ENCODE assay signal across 7 cellular contexts in genomic region chr6:30681696-30682180, GRCh38. TPM values are rescaled to one million over a fixed set of nuclear protein-coding genes. Genes with fewer than 3 reads are reported as not detected.
DNase-seq lines count a peak whose midpoint lies in the region; ATAC-seq and TF ChIP-seq lines count a peak whose summit lies in the region.

No MANE protein-coding gene starts in this region.

- H3K27me3 Mint-ChIP-seq in HFFc6 (ENCODE audit: insufficient read depth) = no peaks in the 10 kb centered on the region; the same call in none of the 2 replicates
- H3K27me3 Mint-ChIP-seq in activated B cell treated with CpG ODN at 0.5 μM for 24 hours = no peaks in the 10 kb centered on the region
- H3K27me3 Mint-ChIP-seq in stimulated activated naive B cell treated with anti-CD40 and anti-IgM and Interleukin-4, amounts not matched to agents 10 μg/mL and 1 μg/mL and 100 μg/mL, for 72 hours = no peaks in the 10 kb centered on the region

- POLR2A ChIA-PET in activated B cell treated with CpG ODN at 0.5 μM for 24 hours (lab: Charles Lee) = interaction anchor here (0.6 to 15.3 kb wide), 12 partner anchors 8 to 228 kb away, joined by 3 to 697 read pairs (median 4); partner anchors contain the start of genes DHX16, MDC1, MRPS18B and NRM

- peaks cover 73% of the 10 kb centered on the region for H3K36me3 Mint-ChIP-seq in HFFc6 (ENCODE audit: low read depth)
- H3K36me3 Mint-ChIP-seq in activated B cell treated with CpG ODN at 0.5 μM for 24 hours (ENCODE audit: low read depth) = peaks cover 74% of the 10 kb centered on the region
- H3K36me3 Mint-ChIP-seq in stimulated activated naive B cell treated with anti-CD40 and anti-IgM and Interleukin-4, amounts not matched to agents 10 μg/mL and 1 μg/mL and 100 μg/mL, for 72 hours = peaks cover 64 to 77% of the 10 kb centered on the region in 2 donors

- H3K4me3 Mint-ChIP-seq in HFFc6 (peak overlapping the region; percentile 92), activated B cell treated with CpG ODN at 0.5 μM for 24 hours (peak overlapping the region; percentile 92)
- H3K4me3 Mint-ChIP-seq in stimulated activated naive B cell treated with anti-CD40 and anti-IgM and Interleukin-4, amounts not matched to agents 10 μg/mL and 1 μg/mL and 100 μg/mL, for 72 hours = peak overlapping the region; percentile 89 to 99

- H3K4me1 Mint-ChIP-seq in HFFc6 (ENCODE audit: low read depth) = peaks cover 54% of the 10 kb centered on the region
- H3K4me1 Mint-ChIP-seq in activated B cell treated with CpG ODN at 0.5 μM for 24 hours = peaks cover 69% of the 10 kb centered on the region
- peaks cover 37 to 65% of the 10 kb centered on the region in 2 donors for H3K4me1 Mint-ChIP-seq in stimulated activated naive B cell treated with anti-CD40 and anti-IgM and Interleukin-4, amounts not matched to agents 10 μg/mL and 1 μg/mL and 100 μg/mL, for 72 hours

- CTCF ChIA-PET in activated B cell treated with CpG ODN at 0.5 μM for 24 hours (lab: Charles Lee) = interaction anchor here (2.1 to 15.7 kb wide), 3 partner anchors 8 to 47 kb away, joined by 7 to 576 read pairs (median 58); partner anchors contain the start of genes MDC1, NRM and TUBB

- ATAC-seq in activated B cell treated with CpG ODN at 0.5 μM for 24 hours (ENCODE audit: low read depth) (no peak), HG02938 (IDR thresholded peaks at IDR 0.05; ENCODE audit: unreplicated experiment) (no peak)
- peak in 1 of 2 donors; percentile 0 for ATAC-seq in stimulated activated naive B cell treated with anti-CD40 and anti-IgM and Interleukin-4, amounts not matched to agents 10 μg/mL and 1 μg/mL and 100 μg/mL, for 72 hours (replicated peaks)

- peak overlapping the region; percentile 91 for H3K4me3 ChIP-seq in fibroblast of villous mesenchyme (ENCODE audit: low read depth, low read length)

- H3K9me3 Mint-ChIP-seq in HFFc6 (no peaks in the 10 kb centered on the region; the same call in 1 of the 2 replicates), activated B cell treated with CpG ODN at 0.5 μM for 24 hours (no peaks in the 10 kb centered on the region)
- H3K9me3 Mint-ChIP-seq in stimulated activated naive B cell treated with anti-CD40 and anti-IgM and Interleukin-4, amounts not matched to agents 10 μg/mL and 1 μg/mL and 100 μg/mL, for 72 hours = no peaks in the 10 kb centered on the region

- TF ChIP-seq CTCF in HFFc6 (IDR thresholded peaks at IDR 0.05) = no peak
- no peak for TF ChIP-seq CTCF in activated B cell treated with CpG ODN at 0.5 μM for 24 hours (IDR thresholded peaks at IDR 0.05)
- no peak for TF ChIP-seq CTCF in fibroblast of villous mesenchyme (IDR thresholded peaks at IDR 0.05; ENCODE audit: insufficient read depth, low read depth, low read length)

- H3K27ac Mint-ChIP-seq in HFFc6 (peak overlapping the region; percentile 95), activated B cell treated with CpG ODN at 0.5 μM for 24 hours (peak overlapping the region; percentile 99)
- H3K27ac Mint-ChIP-seq in stimulated activated naive B cell treated with anti-CD40 and anti-IgM and Interleukin-4, amounts not matched to agents 10 μg/mL and 1 μg/mL and 100 μg/mL, for 72 hours = peak overlapping the region; percentile 92

- DNase-seq in HFFc6 (no peak), activated B cell treated with CpG ODN at 0.5 μM for 24 hours (no peak), fibroblast of villous mesenchyme (ENCODE audit: low read depth) (no peak), head of caudate nucleus (no peak), Kasumi-1 (lab: John Stamatoyannopoulos, UW) (no peak)
- no peak for DNase-seq in stimulated activated naive B cell treated with anti-CD40 and anti-IgM and Interleukin-4, amounts not matched to agents 10 μg/mL and 1 μg/mL and 100 μg/mL, for 72 hours

- intact Hi-C loops in activated B cell treated with CpG ODN at 0.5 μM for 24 hours (cut with micrococcal nuclease) = loop anchor here (1.0 to 10.0 kb wide), 7 partner anchors 8 to 883 kb away; partner anchors contain the start of genes DHX16, GTF2H4, MDC1 and MRPS18B
- intact Hi-C loops in head of caudate nucleus (cut with DNase I) = loop anchor here (2.0 kb wide), 1 partner anchor 35 kb away; the partner anchor contains the start of gene MDC1

RNA-seq across cellular contexts. Expression of gene PPP1R18, which starts 4.7 kb away (rescaled TPM):
- 100 to 1,000 TPM; 135 to 149 (median 141) TPM for total RNA-seq in HFFc6 (2021; fragmentation: NEBNext Ultra II Directional; extraction: Animal tissue kit (Norgen Biotek cat#: 25700))
- total RNA-seq in activated B cell treated with CpG ODN at 0.5 μM for 24 hours (96.8 and 104 TPM in 2 replicates), fibroblast of villous mesenchyme (56.6 and 59.3 TPM in 2 replicates)

RNA-seq across cellular contexts. Expression of gene DHX16, which starts 8.9 kb away (rescaled TPM):
- 10 to 100 TPM; 33.7 to 36.7 (median 35.5) TPM for total RNA-seq in HFFc6 (2021; fragmentation: NEBNext Ultra II Directional; extraction: Animal tissue kit (Norgen Biotek cat#: 25700))
- 42.3 and 50.4 TPM in 2 replicates for total RNA-seq in activated B cell treated with CpG ODN at 0.5 μM for 24 hours
- 32.0 and 32.2 TPM in 2 replicates for total RNA-seq in fibroblast of villous mesenchyme

RNA-seq across cellular contexts. Expression of gene NRM, which starts 9.0 kb away (rescaled TPM):
- 10 to 100 TPM; 16.3 to 35.1 (median 31.1) TPM for total RNA-seq in HFFc6 (2021; fragmentation: NEBNext Ultra II Directional; extraction: Animal tissue kit (Norgen Biotek cat#: 25700))
- 17.4 and 17.8 TPM in 2 replicates for total RNA-seq in activated B cell treated with CpG ODN at 0.5 μM for 24 hours
- total RNA-seq in fibroblast of villous mesenchyme = 3.5 and 5.5 TPM in 2 replicates

RNA-seq across cellular contexts. Expression of gene C6orf136, which starts 34.8 kb away (rescaled TPM):
- 10 to 100 TPM; 12.0 to 19.2 (median 16.4) TPM for total RNA-seq in HFFc6 (2021; fragmentation: NEBNext Ultra II Directional; extraction: Animal tissue kit (Norgen Biotek cat#: 25700))
- total RNA-seq in activated B cell treated with CpG ODN at 0.5 μM for 24 hours (21.6 and 35.6 TPM in 2 replicates), fibroblast of villous mesenchyme (4.8 and 9.9 TPM in 2 replicates)

RNA-seq across cellular contexts. Expression of gene MDC1, which starts 35.3 kb away (rescaled TPM):
- total RNA-seq in HFFc6 (2021; fragmentation: NEBNext Ultra II Directional; extraction: Animal tissue kit (Norgen Biotek cat#: 25700)) = 10 to 100 TPM; 18.4 to 31.9 (median 28.1) TPM
- 62.4 and 65.6 TPM in 2 replicates for total RNA-seq in activated B cell treated with CpG ODN at 0.5 μM for 24 hours
- 3.2 and 4.7 TPM in 2 replicates for total RNA-seq in fibroblast of villous mesenchyme
